In genomic region chr9:35665471-35665818, GRCh38 we compare ENCODE assay signal across 1 cellular context.
TF ChIP-seq lines count a peak whose summit lies in the region.

No MANE protein-coding gene starts in this region.

TF ChIP-seq in endothelial cell of umbilical vein, 7 proteins besides CTCF, POLR2A, EP300 and RAD21:
- TF ChIP-seq FOS (IDR thresholded peaks at IDR 0.05; ENCODE audit: borderline replicate concordance, insufficient read depth, low read length) (no peak), EZH2 (IDR thresholded peaks at IDR 0.05; ENCODE audit: borderline replicate concordance, low read depth, low read length, severe bottlenecking) (no peak), JUN (IDR thresholded peaks at IDR 0.05; ENCODE audit: borderline replicate concordance, insufficient read depth, insufficient read length, low read depth) (no peak), POLR2AphosphoS5 (IDR thresholded peaks at IDR 0.05; ENCODE audit: insufficient read depth, low read depth, low read length) (no peak), MYC (IDR thresholded peaks at IDR 0.05; ENCODE audit: low read depth, low read length) (no peak), GATA2 (IDR thresholded peaks at IDR 0.05; ENCODE audit: insufficient read depth, insufficient read length, low read depth, low read length) (no peak), MAX (IDR thresholded peaks at IDR 0.05; ENCODE audit: insufficient read depth, insufficient read length) (no peak)
